In genomic region chr1:168709407-168709891, GRCh38 we compare ENCODE assay signal across 11 cellular contexts. TPM values are rescaled to one million over a fixed set of nuclear protein-coding genes. Genes with fewer than 3 reads are reported as not detected.
DNase-seq lines count a peak whose midpoint lies in the region; ATAC-seq, FAIRE-seq and TF ChIP-seq lines count a peak whose summit lies in the region.
"Had no signal": no experiment of that assay in that cellular context is flagged by ENCODE, and none has a peak within 500 bp of the region (broad histone marks: within the 10 kb centered on the region; RNA-seq: fewer than 3 reads in every experiment).

No MANE protein-coding gene starts in this region.

- dilution Hi-C loops in keratinocyte (cut with MboI; ENCODE audit: extremely low pct_ligation_motif_present, low sequenced_read_pairs), result no loop called here

- H3K9me3 ChIP-seq in keratinocyte (ENCODE audit: control insufficient read depth, low read depth, low read length) (no peaks in the 10 kb centered on the region), smooth muscle cell (replicated peaks; ENCODE audit: low read depth) (no peaks in the 10 kb centered on the region)

- no peak for TF ChIP-seq CTCF in HFFc6 (IDR thresholded peaks at IDR 0.05)
- TF ChIP-seq CTCF in brain microvascular endothelial cell (IDR thresholded peaks at IDR 0.05; ENCODE audit: low read depth, low read length, missing control alignments), result no peak
- no peak for TF ChIP-seq CTCF in keratinocyte (optimal IDR thresholded peaks at IDR 0.05 in 1 of 3, IDR thresholded peaks at IDR 0.05 in 1 of 3, conservative IDR thresholded peaks at IDR 0.05 in 1 of 3; ENCODE audit: extremely low read depth in 1 of 3, insufficient read depth in 2 of 3, low read length in 3 of 3)
- TF ChIP-seq CTCF in smooth muscle cell (IDR thresholded peaks at IDR 0.05; ENCODE audit: borderline replicate concordance, insufficient read depth, poor library complexity, severe bottlenecking), result no peak

- H4K20me1 ChIP-seq in keratinocyte (ENCODE audit: control insufficient read depth, extremely low read depth, insufficient read depth, low read length), result no peaks in the 10 kb centered on the region
- no peaks in the 10 kb centered on the region for H4K20me1 ChIP-seq in smooth muscle cell (ENCODE audit: low read depth)

- intact Hi-C loops in posterior cingulate gyrus (cut with DNase I), result no loop called here

- peak; percentile 93 for DNase-seq in HFFc6
- peak; percentile 31 for DNase-seq in brain microvascular endothelial cell
- no peak for DNase-seq in keratinocyte (ENCODE audit: low read depth, low spot score)
- no peak for DNase-seq in smooth muscle cell (lab: John Stamatoyannopoulos, UW; ENCODE audit: unreplicated experiment)
- no peak for DNase-seq in activated CD8-positive, alpha-beta memory T cell treated with anti-CD3 and anti-CD28 coated beads, Interleukin-2, amount 50 U/mL, for 4 hours
- no peak for DNase-seq in posterior cingulate gyrus
- DNase-seq: cortex of kidney had no signal

- peak overlapping the region; percentile 91 for H3K27ac Mint-ChIP-seq in HFFc6

- H3K27ac ChIP-seq in brain microvascular endothelial cell (peak overlapping the region; percentile 27), keratinocyte (ENCODE audit: control insufficient read depth, insufficient read depth, low read length) (peak overlapping the region; percentile 82), smooth muscle cell (ENCODE audit: low read depth) (peak overlapping the region; percentile 98)

- H3K4me1 ChIP-seq in keratinocyte (ENCODE audit: control insufficient read depth, extremely low read depth, insufficient read depth, low read length) (peaks cover 29% of the 10 kb centered on the region), smooth muscle cell (ENCODE audit: low read depth) (peaks cover 8% of the 10 kb centered on the region)

- no peak for FAIRE-seq in keratinocyte (lab: Jason Lieb, UNC)

- no peaks in the 10 kb centered on the region for H3K79me2 ChIP-seq in keratinocyte (ENCODE audit: control insufficient read depth, insufficient read depth, low read length)
- no peaks in the 10 kb centered on the region for H3K79me2 ChIP-seq in smooth muscle cell (ENCODE audit: low read depth)

- in situ Hi-C loops in brain microvascular endothelial cell (cut with HindIII; ENCODE audit: low pct_ligation_motif_present, low sequenced_read_pairs), result no loop called here

- H3K4me2 ChIP-seq in keratinocyte (ENCODE audit: control insufficient read depth, extremely low read depth, insufficient read depth, low read depth, low read length), result peak overlapping the region; percentile 64
- peak overlapping the region; percentile 75 for H3K4me2 ChIP-seq in smooth muscle cell

- no peaks in the 10 kb centered on the region for H3K9me1 ChIP-seq in keratinocyte (ENCODE audit: control insufficient read depth, extremely low read depth, insufficient read depth, low read length)

- H3F3A ChIP-seq in smooth muscle cell (ENCODE audit: low read depth), result peaks cover 10% of the 10 kb centered on the region

- ATAC-seq in HG03354 (IDR thresholded peaks at IDR 0.05; ENCODE audit: poor library complexity, severe bottlenecking, unreplicated experiment) (no peak), GM21423 (IDR thresholded peaks at IDR 0.05; ENCODE audit: unreplicated experiment) (no peak)
- ATAC-seq: Panc1 had no signal

- H2AFZ ChIP-seq in keratinocyte (ENCODE audit: control insufficient read depth, low read length), result no peak overlapping the region
- no peak overlapping the region for H2AFZ ChIP-seq in smooth muscle cell (ENCODE audit: low read depth)

- no peaks in the 10 kb centered on the region for H3K27me3 ChIP-seq in brain microvascular endothelial cell (replicated peaks)
- H3K27me3 ChIP-seq in keratinocyte (ENCODE audit: control insufficient read depth, extremely low read depth, insufficient read depth, low read length), result no peaks in the 10 kb centered on the region
- no peaks in the 10 kb centered on the region for H3K27me3 ChIP-seq in smooth muscle cell (ENCODE audit: low read depth)

- peaks cover 21% of the 10 kb centered on the region for H3K4me1 Mint-ChIP-seq in HFFc6 (ENCODE audit: low read depth)

- H3K4me3 Mint-ChIP-seq in HFFc6, result peak overlapping the region; percentile 62

- H3K36me3 ChIP-seq in brain microvascular endothelial cell (replicated peaks) (no peaks in the 10 kb centered on the region), keratinocyte (ENCODE audit: control insufficient read depth in 2 of 2, extremely low read depth in 1 of 2, insufficient read depth in 2 of 2, low read length in 2 of 2) (no peaks in the 10 kb centered on the region), smooth muscle cell (ENCODE audit: low read depth) (no peaks in the 10 kb centered on the region)

- H3K9me3 Mint-ChIP-seq in HFFc6, result no peaks in the 10 kb centered on the region

- H3K4me3 ChIP-seq in brain microvascular endothelial cell (ENCODE audit: low read depth, low read length) (peak overlapping the region; percentile 27), keratinocyte (ENCODE audit: control insufficient read depth in 2 of 3, extremely low read depth in 1 of 3, insufficient read depth in 2 of 3, low read depth in 1 of 3, low read length in 3 of 3) (peak overlapping the region in 1 of 3 experiments; percentile 23), smooth muscle cell (peak overlapping the region; percentile 14)
- H3K4me3 ChIP-seq: lung had no signal

- 10% methylated on average over 7 of the region's 7 CpGs for WGBS in smooth muscle cell (ENCODE audit: low lambda C conversion rate)

- H3K36me3 Mint-ChIP-seq in HFFc6 (ENCODE audit: low read depth), result no peaks in the 10 kb centered on the region

- H3K9ac ChIP-seq in keratinocyte (ENCODE audit: control insufficient read depth, extremely low read depth, insufficient read depth, low read length) (peak overlapping the region; percentile 54), smooth muscle cell (ENCODE audit: low read depth) (peak overlapping the region; percentile 95)

- H3K27me3 Mint-ChIP-seq in HFFc6 (ENCODE audit: insufficient read depth), result peaks cover 14% of the 10 kb centered on the region

RNA-seq across cellular contexts. Expression of gene DPT, which starts 19.6 kb away (rescaled TPM):
- total RNA-seq in HFFc6 (2021; fragmentation: NEBNext Ultra II Directional; extraction: Animal tissue kit (Norgen Biotek cat#: 25700)), result not detected
- polyA plus RNA-seq in keratinocyte (not detected in 3 replicates), smooth muscle cell (13.1 and 13.4 TPM in 2 replicates)
- polyA plus RNA-seq in keratinocyte (2011; ENCODE audit: low read depth), result not detected
- polyA plus RNA-seq in keratinocyte (2011; cell fraction: cytosol; rRNA removed), result not detected in 2 replicates
- polyA plus RNA-seq in keratinocyte (2011; cell fraction: nucleus; rRNA removed), result not detected in 2 replicates
- polyA plus RNA-seq in keratinocyte (2012; ENCODE audit: low replicate concordance), result not detected in 2 replicates
- polyA minus RNA-seq in keratinocyte, result not detected in 3 replicates
- polyA minus RNA-seq in keratinocyte (2011; cell fraction: cytosol; rRNA and poly(A)+ RNA removed), result not detected
- not detected in 2 replicates for polyA minus RNA-seq in keratinocyte (2011; cell fraction: nucleus; rRNA and poly(A)+ RNA removed)
- total RNA-seq in smooth muscle cell, result 3.1 and 7.7 TPM in 2 replicates

Comparison
In these comparisons a context has a peak if more than half of its experiments do, and no peak if none do; other contexts are left out.
1. DNase-seq: peak in HFFc6 (single experiment) and brain microvascular endothelial cell (single experiment); none in keratinocyte (single experiment), smooth muscle cell (single experiment), activated CD8-positive, alpha-beta memory T cell treated with anti-CD3 and anti-CD28 coated beads, Interleukin-2, amount 50 U/mL, for 4 hours (single experiment) and posterior cingulate gyrus (0 of 10).
2. H3K27ac ChIP-seq: peak in every context shown above with its lines; median percentile 98 in smooth muscle cell; 82 in keratinocyte; 27 in brain microvascular endothelial cell.